In the genomic region with DNA sequence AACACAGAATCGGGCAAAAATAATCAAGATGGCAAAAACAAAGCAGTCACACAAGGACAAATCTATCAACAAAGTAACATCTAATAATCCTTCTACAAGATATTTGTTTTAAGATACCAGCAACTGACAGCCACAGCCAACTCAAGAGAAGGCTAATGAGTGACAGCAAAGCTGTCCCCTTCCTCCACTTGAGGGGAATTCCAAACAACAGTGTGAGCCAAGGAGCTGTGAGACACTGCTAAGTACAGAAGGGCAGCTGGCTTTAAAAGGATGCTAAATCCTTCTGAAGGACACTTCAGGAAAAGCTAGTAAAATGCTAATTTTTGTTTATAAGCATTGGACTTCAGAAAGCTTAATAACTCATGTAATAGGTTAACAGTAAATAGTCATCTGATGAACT, we compare ENCODE assay signal across 23 cellular contexts.
"Had no signal": no experiment of that assay in that cellular context is flagged by ENCODE, and none has a peak within 500 bp of the region (broad histone marks: within the 10 kb centered on the region; RNA-seq: fewer than 3 reads in every experiment).

No MANE protein-coding gene starts in this region.

- H3K27ac ChIP-seq: esophagus squamous epithelium, gastrocnemius medialis, lower lobe of right lung, neutrophil, ovary, psoas muscle, transverse colon had no signal

- H3K4me3 ChIP-seq: esophagus squamous epithelium, gastrocnemius medialis, lower lobe of right lung, ovary, psoas muscle, transverse colon had no signal

- H3K4me3 Mint-ChIP-seq: activated naive CD4-positive, alpha-beta T cell treated with anti-CD3 and anti-CD28 coated beads for 36 hours; activated naive CD8-positive, alpha-beta T cell treated with anti-CD3 and anti-CD28 coated beads, Interleukin-2, amount 10 ng/mL, durations not matched to agents 7 days and 5 days; naive thymus-derived CD8-positive, alpha-beta T cell; stimulated activated naive CD8-positive, alpha-beta T cell treated with anti-CD3 and anti-CD28 coated beads, Interleukin-15, Interleukin-2, amounts not matched to agents 100 ng/mL and 50 ng/mL, for 24 hours; T-helper 17 cell had no signal

- H3K27ac Mint-ChIP-seq: activated naive CD4-positive, alpha-beta T cell treated with anti-CD3 and anti-CD28 coated beads for 36 hours; activated naive CD8-positive, alpha-beta T cell treated with anti-CD3 and anti-CD28 coated beads, Interleukin-2, amount 10 ng/mL, durations not matched to agents 7 days and 5 days; naive thymus-derived CD8-positive, alpha-beta T cell; stimulated activated naive CD8-positive, alpha-beta T cell treated with anti-CD3 and anti-CD28 coated beads, Interleukin-15, Interleukin-2, amounts not matched to agents 100 ng/mL and 50 ng/mL, for 24 hours; T-helper 17 cell had no signal

- H3K27me3 ChIP-seq: ovary had no signal

- H3K4me1 ChIP-seq: esophagus squamous epithelium, gastrocnemius medialis, lower lobe of right lung, psoas muscle, transverse colon had no signal

- ATAC-seq: gastrocnemius medialis; left lobe of liver; lower lobe of right lung; naive thymus-derived CD8-positive, alpha-beta T cell; psoas muscle; right cardiac atrium; T-helper 17 cell had no signal

- H3K9me3 Mint-ChIP-seq: activated naive CD4-positive, alpha-beta T cell treated with anti-CD3 and anti-CD28 coated beads for 36 hours; activated naive CD8-positive, alpha-beta T cell treated with anti-CD3 and anti-CD28 coated beads, Interleukin-2, amount 10 ng/mL, durations not matched to agents 7 days and 5 days; naive thymus-derived CD8-positive, alpha-beta T cell; stimulated activated naive CD8-positive, alpha-beta T cell treated with anti-CD3 and anti-CD28 coated beads, Interleukin-15, Interleukin-2, amounts not matched to agents 100 ng/mL and 50 ng/mL, for 24 hours had no signal

- H3K4me1 Mint-ChIP-seq: activated naive CD8-positive, alpha-beta T cell treated with anti-CD3 and anti-CD28 coated beads, Interleukin-2, amount 10 ng/mL, durations not matched to agents 7 days and 5 days; naive thymus-derived CD8-positive, alpha-beta T cell; T-helper 17 cell had no signal

- DNase-seq: activated CD4-positive, alpha-beta T cell treated with anti-CD3 and anti-CD28 coated beads for 4 hours; activated CD4-positive, alpha-beta T cell treated with anti-CD3 and anti-CD28 coated beads, Interleukin-2, amount 50 U/mL, for 48 hours; activated CD4-positive, CD25-positive, alpha-beta regulatory T cell; activated CD8-positive, alpha-beta memory T cell treated with anti-CD3 and anti-CD28 coated beads, Interleukin-2, amount 50 U/mL, for 48 hours; activated naive CD4-positive, alpha-beta T cell treated with anti-CD3 and anti-CD28 coated beads for 36 hours; activated naive CD8-positive, alpha-beta T cell treated with anti-CD3 and anti-CD28 coated beads, Interleukin-2, amount 10 ng/mL, durations not matched to agents 7 days and 5 days; activated T-cell treated with anti-CD3 and anti-CD28 coated beads, Interleukin-2, amount 50 U/mL, for 48 hours; amniotic stem cell; esophagus squamous epithelium; gastrocnemius medialis; hippocampal formation; lower lobe of right lung; naive thymus-derived CD8-positive, alpha-beta T cell; ovary; psoas muscle; right cardiac atrium; stimulated activated CD4-positive, alpha-beta T cell treated with anti-CD3 and anti-CD28 coated beads, Interleukin-1b, Interleukin-23, amount 100 ng/mL, for 48 hours; SW 1271; T-helper 17 cell; transverse colon had no signal

- H3K9me3 ChIP-seq: esophagus squamous epithelium, gastrocnemius medialis, lower lobe of right lung, neutrophil, ovary, psoas muscle, transverse colon had no signal

- H3K36me3 Mint-ChIP-seq: activated naive CD8-positive, alpha-beta T cell treated with anti-CD3 and anti-CD28 coated beads, Interleukin-2, amount 10 ng/mL, durations not matched to agents 7 days and 5 days had no signal

- H3K36me3 ChIP-seq: esophagus squamous epithelium, gastrocnemius medialis, lower lobe of right lung, neutrophil, ovary, transverse colon had no signal
